Comparison of ENCODE assay signal across 21 cellular contexts in genomic region chr4:23736466-23736865, GRCh38.
A peak's percentile ranks its signal among the peaks of the same experiment; 100 is the strongest.
DNase-seq lines count a peak whose midpoint lies in the region; ATAC-seq and TF ChIP-seq lines count a peak whose summit lies in the region.
"Had no signal": no experiment of that assay in that cellular context is flagged by ENCODE, and none has a peak within 500 bp of the region (broad histone marks: within the 10 kb centered on the region; RNA-seq: fewer than 3 reads in every experiment).

No MANE protein-coding gene starts in this region.

- H2AFZ ChIP-seq in GM23338, result 0 out of 2 replicates have a peak overlapping the region, but pooled peaks have one; percentile 25

- no peaks in the 10 kb centered on the region for H3K79me2 ChIP-seq in GM23338 (replicated peaks; ENCODE audit: insufficient read depth)

- H3K27me3 Mint-ChIP-seq in GM23338 (ENCODE audit: insufficient read depth, low read depth, poor library complexity) (peaks cover 1% of the 10 kb centered on the region), nephron (ENCODE audit: low read depth) (peaks cover 3% of the 10 kb centered on the region)
- H3K27me3 Mint-ChIP-seq in activated T-helper 2 cell treated with anti-CD3 and anti-CD28 coated beads, Interferon-gamma antibody, Interleukin-2, Interleukin-4, amounts not matched to agents 10 μg/mL and 5 μg/mL and 100 μg/mL, durations not matched to agents 14 hours and 24 hours and 36 hours (ENCODE audit: low read depth), result no peaks in the 10 kb centered on the region
- H3K27me3 Mint-ChIP-seq: CD4-positive, CD25-positive, alpha-beta regulatory T cell; CD8-positive, alpha-beta memory T cell had no signal

- no peaks in the 10 kb centered on the region for H3K27me3 ChIP-seq in GM23338 (ENCODE audit: insufficient read depth)

- H4K20me1 ChIP-seq in GM23338 (replicated peaks; ENCODE audit: insufficient read depth), result no peaks in the 10 kb centered on the region

- H3K27ac ChIP-seq in GM23338 (ENCODE audit: low read depth), result no peak overlapping the region

- H3K36me3 Mint-ChIP-seq in GM23338 (ENCODE audit: low read depth) (no peaks in the 10 kb centered on the region), nephron (ENCODE audit: low read depth) (no peaks in the 10 kb centered on the region)
- no peaks in the 10 kb centered on the region for H3K36me3 Mint-ChIP-seq in activated T-helper 2 cell treated with anti-CD3 and anti-CD28 coated beads, Interferon-gamma antibody, Interleukin-2, Interleukin-4, amounts not matched to agents 10 μg/mL and 5 μg/mL and 100 μg/mL, durations not matched to agents 14 hours and 24 hours and 36 hours (ENCODE audit: low read depth)
- H3K36me3 Mint-ChIP-seq: CD4-positive, CD25-positive, alpha-beta regulatory T cell; CD8-positive, alpha-beta memory T cell had no signal

- TF ChIP-seq CTCF in GM23338 (conservative IDR thresholded peaks at IDR 0.05; ENCODE audit: low read depth in 2 of 2), result no peak
- TF ChIP-seq CTCF in nephron (IDR thresholded peaks at IDR 0.05; ENCODE audit: unreplicated experiment in 3 of 3), result no peak

- H3F3A ChIP-seq in GM23338 (replicated peaks; ENCODE audit: low read depth), result no peaks in the 10 kb centered on the region

- no peak overlapping the region for H3K4me3 ChIP-seq in GM23338
- H3K4me3 ChIP-seq: GM12878 had no signal

- no peak overlapping the region for H3K4me2 ChIP-seq in GM23338

- peaks cover 12% of the 10 kb centered on the region for H3K4me1 ChIP-seq in GM23338 (ENCODE audit: insufficient read depth)
- H3K4me1 ChIP-seq: BE2C had no signal

- no peaks in the 10 kb centered on the region for H3K36me3 ChIP-seq in GM23338 (ENCODE audit: insufficient read depth)
- H3K36me3 ChIP-seq: BE2C had no signal

- DNase-seq in DMS53 (lab: John Stamatoyannopoulos, UW), result peak; percentile 94
- DNase-seq in GM23338 (ENCODE audit: low spot score), result no peak
- DNase-seq in glomerular visceral epithelial cell (ENCODE audit: extremely low spot score), result peak; percentile 57
- DNase-seq in activated T-helper 2 cell treated with anti-CD3 and anti-CD28 coated beads, Interferon-gamma antibody, Interleukin-2, Interleukin-4, amounts not matched to agents 10 μg/mL and 5 μg/mL and 100 μg/mL, durations not matched to agents 14 hours and 24 hours and 36 hours (ENCODE audit: low spot score), result no peak
- DNase-seq: ACHN; BE2C; C1 segment of cervical spinal cord; CD4-positive, CD25-positive, alpha-beta regulatory T cell; CD8-positive, alpha-beta memory T cell; COR-L47; DMS153; DND-41; EL; HCEC 1CT; Kasumi-1; KG1 had no signal

- no peak overlapping the region for H3K27ac Mint-ChIP-seq in GM23338
- peak overlapping the region; percentile 31 to 97 (median 40) for H3K27ac Mint-ChIP-seq in nephron
- H3K27ac Mint-ChIP-seq in activated T-helper 2 cell treated with anti-CD3 and anti-CD28 coated beads, Interferon-gamma antibody, Interleukin-2, Interleukin-4, amounts not matched to agents 10 μg/mL and 5 μg/mL and 100 μg/mL, durations not matched to agents 14 hours and 24 hours and 36 hours, result no peak overlapping the region
- H3K27ac Mint-ChIP-seq: CD4-positive, CD25-positive, alpha-beta regulatory T cell; CD8-positive, alpha-beta memory T cell had no signal

- H3K9me2 ChIP-seq in GM23338 (ENCODE audit: insufficient read depth), result peaks cover 27% of the 10 kb centered on the region

- ATAC-seq in GM23338 (no peak), GM18498 (IDR thresholded peaks at IDR 0.05; ENCODE audit: unreplicated experiment) (no peak), HG02610 (IDR thresholded peaks at IDR 0.05; ENCODE audit: unreplicated experiment) (no peak), HG02938 (IDR thresholded peaks at IDR 0.05; ENCODE audit: unreplicated experiment) (no peak)
- ATAC-seq: GM12878 had no signal

- peaks cover 13% of the 10 kb centered on the region for H3K4me1 Mint-ChIP-seq in GM23338
- H3K4me1 Mint-ChIP-seq in nephron, result peaks cover 4% of the 10 kb centered on the region
- H3K4me1 Mint-ChIP-seq in activated T-helper 2 cell treated with anti-CD3 and anti-CD28 coated beads, Interferon-gamma antibody, Interleukin-2, Interleukin-4, amounts not matched to agents 10 μg/mL and 5 μg/mL and 100 μg/mL, durations not matched to agents 14 hours and 24 hours and 36 hours (ENCODE audit: low read depth), result no peaks in the 10 kb centered on the region
- H3K4me1 Mint-ChIP-seq: CD4-positive, CD25-positive, alpha-beta regulatory T cell; CD8-positive, alpha-beta memory T cell had no signal

- H3K9me3 Mint-ChIP-seq in GM23338 (no peaks in the 10 kb centered on the region; the same call in 2 of the 3 replicates), nephron (no peaks in the 10 kb centered on the region)
- H3K9me3 Mint-ChIP-seq in activated T-helper 2 cell treated with anti-CD3 and anti-CD28 coated beads, Interferon-gamma antibody, Interleukin-2, Interleukin-4, amounts not matched to agents 10 μg/mL and 5 μg/mL and 100 μg/mL, durations not matched to agents 14 hours and 24 hours and 36 hours, result no peaks in the 10 kb centered on the region

- intact Hi-C loops in activated T-helper 2 cell treated with anti-CD3 and anti-CD28 coated beads, Interferon-gamma antibody, Interleukin-2, Interleukin-4, amounts not matched to agents 10 μg/mL and 5 μg/mL and 100 μg/mL, durations not matched to agents 14 hours and 24 hours and 36 hours (cut with micrococcal nuclease), result no loop called here

- H3K4me3 Mint-ChIP-seq in GM23338, result no peak overlapping the region
- peak overlapping the region in 1 of 3 experiments; percentile 22 for H3K4me3 Mint-ChIP-seq in nephron
- no peak overlapping the region for H3K4me3 Mint-ChIP-seq in activated T-helper 2 cell treated with anti-CD3 and anti-CD28 coated beads, Interferon-gamma antibody, Interleukin-2, Interleukin-4, amounts not matched to agents 10 μg/mL and 5 μg/mL and 100 μg/mL, durations not matched to agents 14 hours and 24 hours and 36 hours (ENCODE audit: low read depth)
- H3K4me3 Mint-ChIP-seq: CD4-positive, CD25-positive, alpha-beta regulatory T cell; CD8-positive, alpha-beta memory T cell had no signal

TF ChIP-seq in GM23338, 12 proteins besides CTCF, POLR2A, EP300 and RAD21:
- TF ChIP-seq STAT1 (IDR thresholded peaks at IDR 0.05; ENCODE audit: unreplicated experiment) (no peak), POLR2AphosphoS5 (IDR thresholded peaks at IDR 0.05; ENCODE audit: low read depth) (no peak), CREB1 (CRISPR knock-in tag; IDR thresholded peaks at IDR 0.05; ENCODE audit: low read depth) (no peak)

Comparison
In these comparisons a context has a peak if more than half of its experiments do, and no peak if none do; other contexts are left out.
1. DNase-seq: peak in DMS53 (single experiment) and glomerular visceral epithelial cell (single experiment); none in GM23338 (single experiment) and activated T-helper 2 cell treated with anti-CD3 and anti-CD28 coated beads, Interferon-gamma antibody, Interleukin-2, Interleukin-4, amounts not matched to agents 10 μg/mL and 5 μg/mL and 100 μg/mL, durations not matched to agents 14 hours and 24 hours and 36 hours (single experiment).
2. H3K27ac Mint-ChIP-seq: peak in nephron (3 of 3); none in GM23338 (single experiment) and activated T-helper 2 cell treated with anti-CD3 and anti-CD28 coated beads, Interferon-gamma antibody, Interleukin-2, Interleukin-4, amounts not matched to agents 10 μg/mL and 5 μg/mL and 100 μg/mL, durations not matched to agents 14 hours and 24 hours and 36 hours (single experiment).